Comparison of ENCODE assay signal across 16 cellular contexts in genomic region chr10:116744163-116744788, GRCh38. TPM values are rescaled to one million over a fixed set of nuclear protein-coding genes. Genes with fewer than 3 reads are reported as not detected.
DNase-seq lines count a peak whose midpoint lies in the region; TF ChIP-seq lines count a peak whose summit lies in the region.
"Had no signal": no experiment of that assay in that cellular context is flagged by ENCODE, and none has a peak within 500 bp of the region (broad histone marks: within the 10 kb centered on the region; RNA-seq: fewer than 3 reads in every experiment).

No MANE protein-coding gene starts in this region.

- DNase-seq in T-helper 1 cell = no peak
- no peak for DNase-seq in glutamatergic neuron
- DNase-seq in progenitor cell of endocrine pancreas (ENCODE audit: low spot score, unreplicated experiment) = no peak
- no peak for DNase-seq in hypothalamus (lab: John Stamatoyannopoulos, UW)
- DNase-seq in activated CD4-positive, alpha-beta T cell treated with anti-CD3 and anti-CD28 coated beads, Interleukin-2, amount 10 ng/mL, durations not matched to agents 7 days and 5 days = no peak
- no peak for DNase-seq in GM19238 (ENCODE audit: insufficient read length, low spot score)
- DNase-seq: activated CD4-positive, alpha-beta T cell treated with anti-CD3 and anti-CD28 coated beads for 4 hours; activated gamma-delta T cell; H9; NCI-H1417 treated with DMSO at 0.1 percent for 48 hours; NCI-H526; Right ventricle myocardium superior; SW 1271 had no signal

- no peaks in the 10 kb centered on the region; the same call in 1 of the 2 replicates for H3K9me3 ChIP-seq in Loucy (ENCODE audit: insufficient read depth, low read depth, low read length)

- no peaks in the 10 kb centered on the region for H3K9me3 Mint-ChIP-seq in T-helper 1 cell treated with Interleukin-12 subunit alpha and Interleukin-12 subunit beta and Interleukin-4 antibody, amounts not matched to agents 30 μg/mL and 1 μg/mL, for 36 hours
- H3K9me3 Mint-ChIP-seq in glutamatergic neuron (ENCODE audit: unreplicated experiment) = peaks cover 18% of the 10 kb centered on the region
- H3K9me3 Mint-ChIP-seq in progenitor cell of endocrine pancreas (ENCODE audit: low read depth) = no peaks in the 10 kb centered on the region
- no peaks in the 10 kb centered on the region for H3K9me3 Mint-ChIP-seq in activated CD4-positive, alpha-beta T cell treated with anti-CD3 and anti-CD28 coated beads, Interleukin-2, amount 10 ng/mL, durations not matched to agents 7 days and 5 days

- peak overlapping the region; percentile 30 for H3K4me3 Mint-ChIP-seq in T-helper 1 cell treated with Interleukin-12 subunit alpha and Interleukin-12 subunit beta and Interleukin-4 antibody, amounts not matched to agents 30 μg/mL and 1 μg/mL, for 36 hours
- H3K4me3 Mint-ChIP-seq in glutamatergic neuron (ENCODE audit: unreplicated experiment) = peak overlapping the region; percentile 63
- peak overlapping the region; percentile 53 for H3K4me3 Mint-ChIP-seq in progenitor cell of endocrine pancreas (ENCODE audit: low read depth)
- no peak overlapping the region for H3K4me3 Mint-ChIP-seq in activated CD4-positive, alpha-beta T cell treated with anti-CD3 and anti-CD28 coated beads, Interleukin-2, amount 10 ng/mL, durations not matched to agents 7 days and 5 days

- no peaks in the 10 kb centered on the region for H3K36me3 ChIP-seq in Loucy (ENCODE audit: insufficient read depth, low read length)

- CTCF ChIA-PET in activated CD4-positive, alpha-beta T cell treated with anti-CD3 and anti-CD28 coated beads, Interleukin-2, amount 10 ng/mL, durations not matched to agents 7 days and 5 days (lab: Charles Lee) = interaction anchor here (0.7 kb wide), 1 partner anchor 16 kb away, joined by 3 read pairs; no protein-coding TSS in a partner anchor

- H3K27me3 Mint-ChIP-seq in T-helper 1 cell treated with Interleukin-12 subunit alpha and Interleukin-12 subunit beta and Interleukin-4 antibody, amounts not matched to agents 30 μg/mL and 1 μg/mL, for 36 hours (ENCODE audit: low read depth) = peaks cover 52% of the 10 kb centered on the region
- H3K27me3 Mint-ChIP-seq in glutamatergic neuron (ENCODE audit: unreplicated experiment) = peaks cover 20% of the 10 kb centered on the region
- peaks cover 52% of the 10 kb centered on the region for H3K27me3 Mint-ChIP-seq in progenitor cell of endocrine pancreas
- H3K27me3 Mint-ChIP-seq in activated CD4-positive, alpha-beta T cell treated with anti-CD3 and anti-CD28 coated beads, Interleukin-2, amount 10 ng/mL, durations not matched to agents 7 days and 5 days = peaks cover 55% of the 10 kb centered on the region

- H4K20me1 ChIP-seq in Loucy (ENCODE audit: insufficient read depth, low read length, poor library complexity, severe bottlenecking) = no peaks in the 10 kb centered on the region

- no peak for TF ChIP-seq CTCF in Loucy (conservative IDR thresholded peaks at IDR 0.05; ENCODE audit: low read length)
- TF ChIP-seq CTCF in glutamatergic neuron (IDR thresholded peaks at IDR 0.05; ENCODE audit: partially characterized antibody, unreplicated experiment) = no peak
- TF ChIP-seq CTCF in progenitor cell of endocrine pancreas (IDR thresholded peaks at IDR 0.05; ENCODE audit: unreplicated experiment) = no peak

- no peaks in the 10 kb centered on the region for H3K79me2 ChIP-seq in Loucy (ENCODE audit: insufficient read depth, low read length)

- no peaks in the 10 kb centered on the region for H3K36me3 Mint-ChIP-seq in T-helper 1 cell treated with Interleukin-12 subunit alpha and Interleukin-12 subunit beta and Interleukin-4 antibody, amounts not matched to agents 30 μg/mL and 1 μg/mL, for 36 hours (ENCODE audit: low read depth)
- H3K36me3 Mint-ChIP-seq in glutamatergic neuron (ENCODE audit: unreplicated experiment) = peaks cover 10% of the 10 kb centered on the region
- H3K36me3 Mint-ChIP-seq in progenitor cell of endocrine pancreas (ENCODE audit: insufficient read depth) = no peaks in the 10 kb centered on the region
- no peaks in the 10 kb centered on the region for H3K36me3 Mint-ChIP-seq in activated CD4-positive, alpha-beta T cell treated with anti-CD3 and anti-CD28 coated beads, Interleukin-2, amount 10 ng/mL, durations not matched to agents 7 days and 5 days (ENCODE audit: low read depth)
- H3K36me3 Mint-ChIP-seq: stimulated activated memory B cell treated with anti-CD40 and anti-IgM and Interleukin-4, amounts not matched to agents 10 μg/mL and 1 μg/mL and 100 μg/mL, for 72 hours had no signal

- H3K27me3 ChIP-seq in Loucy (ENCODE audit: insufficient read depth, low read length, poor library complexity, severe bottlenecking) = no peaks in the 10 kb centered on the region

- no peaks in the 10 kb centered on the region for H3F3A ChIP-seq in Loucy (ENCODE audit: low read depth)

- POLR2A ChIA-PET in activated CD4-positive, alpha-beta T cell treated with anti-CD3 and anti-CD28 coated beads, Interleukin-2, amount 10 ng/mL, durations not matched to agents 7 days and 5 days (lab: Charles Lee) = no interaction called here

- peak overlapping the region; percentile 17; the same call in 1 of the 2 replicates for H2AFZ ChIP-seq in Loucy (ENCODE audit: low read length)

- no peak overlapping the region for H3K27ac Mint-ChIP-seq in T-helper 1 cell treated with Interleukin-12 subunit alpha and Interleukin-12 subunit beta and Interleukin-4 antibody, amounts not matched to agents 30 μg/mL and 1 μg/mL, for 36 hours
- H3K27ac Mint-ChIP-seq in glutamatergic neuron (ENCODE audit: unreplicated experiment) (no peak overlapping the region), progenitor cell of endocrine pancreas (peak overlapping the region; percentile 35)
- H3K27ac Mint-ChIP-seq in activated CD4-positive, alpha-beta T cell treated with anti-CD3 and anti-CD28 coated beads, Interleukin-2, amount 10 ng/mL, durations not matched to agents 7 days and 5 days = no peak overlapping the region
- H3K27ac Mint-ChIP-seq: H9; stimulated activated memory B cell treated with anti-CD40 and anti-IgM and Interleukin-4, amounts not matched to agents 10 μg/mL and 1 μg/mL and 100 μg/mL, for 72 hours had no signal

- H3K4me2 ChIP-seq in Loucy (ENCODE audit: low read depth, low read length, poor library complexity, severe bottlenecking) = peak overlapping the region; percentile 55

- H3K4me1 ChIP-seq in Loucy (ENCODE audit: insufficient read depth, low read length, poor library complexity, severe bottlenecking) = peaks cover 11% of the 10 kb centered on the region

- H3K9ac ChIP-seq in Loucy (ENCODE audit: low read depth, low read length, poor library complexity, severe bottlenecking) = no peak overlapping the region

- peak overlapping the region; percentile 14 for H3K4me3 ChIP-seq in Loucy (ENCODE audit: low read length, poor library complexity, severe bottlenecking)

- no peaks in the 10 kb centered on the region for H3K9me2 ChIP-seq in Loucy (replicated peaks; ENCODE audit: low read depth, low read length)

- no peaks in the 10 kb centered on the region for H3K4me1 Mint-ChIP-seq in T-helper 1 cell treated with Interleukin-12 subunit alpha and Interleukin-12 subunit beta and Interleukin-4 antibody, amounts not matched to agents 30 μg/mL and 1 μg/mL, for 36 hours (ENCODE audit: low read depth)
- H3K4me1 Mint-ChIP-seq in glutamatergic neuron (ENCODE audit: low read depth, unreplicated experiment) = peaks cover 17% of the 10 kb centered on the region
- H3K4me1 Mint-ChIP-seq in progenitor cell of endocrine pancreas (ENCODE audit: low read depth) = peaks cover 4% of the 10 kb centered on the region
- H3K4me1 Mint-ChIP-seq in activated CD4-positive, alpha-beta T cell treated with anti-CD3 and anti-CD28 coated beads, Interleukin-2, amount 10 ng/mL, durations not matched to agents 7 days and 5 days = peaks cover 3% of the 10 kb centered on the region
- H3K4me1 Mint-ChIP-seq: stimulated activated memory B cell treated with anti-CD40 and anti-IgM and Interleukin-4, amounts not matched to agents 10 μg/mL and 1 μg/mL and 100 μg/mL, for 72 hours had no signal

RNA-seq across cellular contexts. Expression of gene HSPA12A, which starts 1.9 kb away (rescaled TPM):
- total RNA-seq in glutamatergic neuron (ENCODE audit: unreplicated experiment) (75.0 TPM), progenitor cell of endocrine pancreas (9.1 and 10.3 TPM in 2 replicates)
- total RNA-seq in activated CD4-positive, alpha-beta T cell treated with anti-CD3 and anti-CD28 coated beads, Interleukin-2, amount 10 ng/mL, durations not matched to agents 7 days and 5 days = under 1 TPM in 1 of 2 experiments, not detected in 1; 0.08 TPM
